8 cellular contexts compared by ENCODE assay signal in genomic region chr2:65383571-65384488, GRCh38. TPM values are rescaled to one million over a fixed set of nuclear protein-coding genes. Genes with fewer than 3 reads are reported as not detected.
DNase-seq lines count a peak whose midpoint lies in the region; ATAC-seq and TF ChIP-seq lines count a peak whose summit lies in the region.

No MANE protein-coding gene starts in this region.

- no peak for TF ChIP-seq RAD21 in SK-N-SH (IDR thresholded peaks at IDR 0.05; ENCODE audit: low read length)

- POLR2A ChIA-PET in SK-N-SH (lab: Yijun Ruan, JAX) = interaction anchor here (0.6 kb wide), 1 partner anchor 1419 kb away, joined by 3 read pairs; no protein-coding TSS in a partner anchor

- no peak for TF ChIP-seq EP300 in SK-N-SH (IDR thresholded peaks at IDR 0.05; ENCODE audit: borderline replicate concordance in 1 of 2, low read depth in 1 of 2, low read length in 1 of 2)

- H3K9me2 ChIP-seq in SK-N-SH = no peaks in the 10 kb centered on the region

- peak overlapping the region; percentile 61 for H3K4me2 ChIP-seq in SK-N-SH

- H3K27me3 ChIP-seq in SK-N-SH (ENCODE audit: insufficient read depth) = no peaks in the 10 kb centered on the region
- no peaks in the 10 kb centered on the region for H3K27me3 ChIP-seq in mucosa of rectum (ENCODE audit: control insufficient read depth in 2 of 2, insufficient read depth in 2 of 2, low read length in 2 of 2)

- 82% methylated on average over 10 of the region's 17 CpGs for WGBS in SK-N-SH (ENCODE audit: low lambda C conversion rate)
- 49% methylated on average over 17 of the region's 17 CpGs for WGBS in urinary bladder

- peaks cover 92% of the 10 kb centered on the region for H3K79me2 ChIP-seq in SK-N-SH (ENCODE audit: insufficient read depth)

- H3F3A ChIP-seq in SK-N-SH (replicated peaks; ENCODE audit: insufficient read depth) = peaks cover 9% of the 10 kb centered on the region

- H3K27ac ChIP-seq in SK-N-SH (ENCODE audit: low read depth in 2 of 2, low read length in 1 of 2) (peak overlapping the region; percentile 53 to 75; a peak in 3 of 4 replicates), mucosa of rectum (ENCODE audit: low read depth in 2 of 2, low read length in 2 of 2) (peak overlapping the region; percentile 78 to 80), urinary bladder (ENCODE audit: low read depth) (peak overlapping the region; percentile 71)

- DNase-seq in SK-N-SH (no peak), dermis microvascular lymphatic vessel endothelial cell (ENCODE audit: low read depth in 2 of 2) (peak; percentile 6 to 54), cerebellar nuclear complex (lab: John Stamatoyannopoulos, UW) (no peak), glomerular visceral epithelial cell (ENCODE audit: extremely low spot score) (no peak)

- no peak overlapping the region for H2AFZ ChIP-seq in SK-N-SH (ENCODE audit: low read depth)

- H4K20me1 ChIP-seq in SK-N-SH (ENCODE audit: insufficient read depth) = peaks cover 88% of the 10 kb centered on the region

- no peaks in the 10 kb centered on the region for H3K9me3 ChIP-seq in SK-N-SH
- no peaks in the 10 kb centered on the region for H3K9me3 ChIP-seq in mucosa of rectum (ENCODE audit: control insufficient read depth in 2 of 2, low read length in 2 of 2)

- no peak for TF ChIP-seq CTCF in SK-N-SH (IDR thresholded peaks at IDR 0.05)

- H3K36me3 ChIP-seq in SK-N-SH (replicated peaks in 1 of 2; ENCODE audit: control insufficient read depth in 1 of 2, insufficient read depth in 2 of 2, low read length in 1 of 2) (no peaks in the 10 kb centered on the region), mucosa of rectum (ENCODE audit: control insufficient read depth in 2 of 2, insufficient read depth in 2 of 2, low read length in 2 of 2) (no peaks in the 10 kb centered on the region), urinary bladder (ENCODE audit: insufficient read depth) (no peaks in the 10 kb centered on the region)

- H3K4me1 ChIP-seq in SK-N-SH (ENCODE audit: control insufficient read depth in 1 of 2, insufficient read depth in 2 of 2, low read depth in 1 of 2, low read length in 1 of 2) (peaks cover 23 to 31% of the 10 kb centered on the region in 2 experiments; a peak in 3 of 4 replicates), mucosa of rectum (ENCODE audit: control insufficient read depth in 2 of 2, insufficient read depth in 2 of 2, low read length in 2 of 2) (peaks cover 38 to 50% of the 10 kb centered on the region in 2 donors), urinary bladder (ENCODE audit: insufficient read depth) (peaks cover 6% of the 10 kb centered on the region)

- no peak overlapping the region for H3K9ac ChIP-seq in SK-N-SH
- no peak overlapping the region for H3K9ac ChIP-seq in mucosa of rectum (ENCODE audit: low read depth in 1 of 2, low read length in 2 of 2)

- no peak for ATAC-seq in SK-N-SH treated with all-trans-retinoic acid at 6 μM for 48 hours
- ATAC-seq in HG03097 (IDR thresholded peaks at IDR 0.05; ENCODE audit: low FRiP score, unreplicated experiment) = no peak

- CTCF ChIA-PET in SK-N-SH (lab: Yijun Ruan, JAX) = interaction anchor here (1.3 kb wide), 1 partner anchor 53 kb away, joined by 3 read pairs; no protein-coding TSS in a partner anchor

- peak overlapping the region in 1 of 2 experiments; percentile 18; a peak in 1 of 4 replicates for H3K4me3 ChIP-seq in SK-N-SH (ENCODE audit: low read depth in 2 of 2, low read length in 1 of 2)
- H3K4me3 ChIP-seq in mucosa of rectum (ENCODE audit: low read length in 2 of 2) = peak overlapping the region in 1 of 2 donors; percentile 55
- no peak overlapping the region for H3K4me3 ChIP-seq in urinary bladder (ENCODE audit: low read depth, low read length)

TF ChIP-seq in SK-N-SH, 30 proteins besides CTCF, POLR2A, EP300 and RAD21:
- TF ChIP-seq MEF2A (IDR thresholded peaks at IDR 0.05; ENCODE audit: borderline replicate concordance, low read depth) = no peak
TF ChIP-seq in SK-N-SH: peak in this region for 0.

TF ChIP-seq in SK-N-SH treated with all-trans-retinoic acid at 6 μM for 48 hours, 23 proteins besides CTCF, POLR2A, EP300 and RAD21 (continues in another document):
- TF ChIP-seq, protein P1, sequence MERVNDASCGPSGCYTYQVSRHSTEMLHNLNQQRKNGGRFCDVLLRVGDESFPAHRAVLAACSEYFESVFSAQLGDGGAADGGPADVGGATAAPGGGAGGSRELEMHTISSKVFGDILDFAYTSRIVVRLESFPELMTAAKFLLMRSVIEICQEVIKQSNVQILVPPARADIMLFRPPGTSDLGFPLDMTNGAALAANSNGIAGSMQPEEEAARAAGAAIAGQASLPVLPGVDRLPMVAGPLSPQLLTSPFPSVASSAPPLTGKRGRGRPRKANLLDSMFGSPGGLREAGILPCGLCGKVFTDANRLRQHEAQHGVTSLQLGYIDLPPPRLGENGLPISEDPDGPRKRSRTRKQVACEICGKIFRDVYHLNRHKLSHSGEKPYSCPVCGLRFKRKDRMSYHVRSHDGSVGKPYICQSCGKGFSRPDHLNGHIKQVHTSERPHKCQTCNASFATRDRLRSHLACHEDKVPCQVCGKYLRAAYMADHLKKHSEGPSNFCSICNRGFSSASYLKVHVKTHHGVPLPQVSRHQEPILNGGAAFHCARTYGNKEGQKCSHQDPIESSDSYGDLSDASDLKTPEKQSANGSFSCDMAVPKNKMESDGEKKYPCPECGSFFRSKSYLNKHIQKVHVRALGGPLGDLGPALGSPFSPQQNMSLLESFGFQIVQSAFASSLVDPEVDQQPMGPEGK (CRISPR knock-in tag; IDR thresholded peaks at IDR 0.05; ENCODE audit: borderline replicate concordance) = no peak
- TF ChIP-seq GLIS3 (CRISPR knock-in tag; IDR thresholded peaks at IDR 0.05) = no peak
- TF ChIP-seq ISL1 (CRISPR knock-in tag; IDR thresholded peaks at IDR 0.05) = no peak
- TF ChIP-seq TCF4 (CRISPR knock-in tag; IDR thresholded peaks at IDR 0.05; ENCODE audit: borderline replicate concordance) = no peak
- no peak for TF ChIP-seq ZFP30 (CRISPR knock-in tag; IDR thresholded peaks at IDR 0.05)
- TF ChIP-seq, protein P2, sequence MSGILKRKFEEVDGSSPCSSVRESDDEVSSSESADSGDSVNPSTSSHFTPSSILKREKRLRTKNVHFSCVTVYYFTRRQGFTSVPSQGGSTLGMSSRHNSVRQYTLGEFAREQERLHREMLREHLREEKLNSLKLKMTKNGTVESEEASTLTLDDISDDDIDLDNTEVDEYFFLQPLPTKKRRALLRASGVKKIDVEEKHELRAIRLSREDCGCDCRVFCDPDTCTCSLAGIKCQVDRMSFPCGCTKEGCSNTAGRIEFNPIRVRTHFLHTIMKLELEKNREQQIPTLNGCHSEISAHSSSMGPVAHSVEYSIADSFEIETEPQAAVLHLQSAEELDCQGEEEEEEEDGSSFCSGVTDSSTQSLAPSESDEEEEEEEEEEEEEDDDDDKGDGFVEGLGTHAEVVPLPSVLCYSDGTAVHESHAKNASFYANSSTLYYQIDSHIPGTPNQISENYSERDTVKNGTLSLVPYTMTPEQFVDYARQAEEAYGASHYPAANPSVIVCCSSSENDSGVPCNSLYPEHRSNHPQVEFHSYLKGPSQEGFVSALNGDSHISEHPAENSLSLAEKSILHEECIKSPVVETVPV (CRISPR knock-in tag; IDR thresholded peaks at IDR 0.05) = no peak
- TF ChIP-seq ZNF565 (CRISPR knock-in tag; conservative IDR thresholded peaks at IDR 0.05; ENCODE audit: low read depth) = no peak
- no peak for TF ChIP-seq ZNF70 (CRISPR knock-in tag; IDR thresholded peaks at IDR 0.05)
- TF ChIP-seq ZC3H10 (CRISPR knock-in tag; IDR thresholded peaks at IDR 0.05) = no peak
- TF ChIP-seq POU6F1 (CRISPR knock-in tag; IDR thresholded peaks at IDR 0.05; ENCODE audit: borderline replicate concordance, low read depth) = no peak
- TF ChIP-seq RARB (CRISPR knock-in tag; IDR thresholded peaks at IDR 0.05) = no peak
- no peak for TF ChIP-seq PPARA (CRISPR knock-in tag; IDR thresholded peaks at IDR 0.05; ENCODE audit: borderline replicate concordance)
- TF ChIP-seq BACH2 (CRISPR knock-in tag; IDR thresholded peaks at IDR 0.05; ENCODE audit: borderline replicate concordance) = no peak
- no peak for TF ChIP-seq SNAI2 (CRISPR knock-in tag; IDR thresholded peaks at IDR 0.05)
- TF ChIP-seq ZNF8 (CRISPR knock-in tag; IDR thresholded peaks at IDR 0.05) = no peak
- TF ChIP-seq ZFP3 (CRISPR knock-in tag; IDR thresholded peaks at IDR 0.05) = no peak
- TF ChIP-seq TOX (CRISPR knock-in tag; IDR thresholded peaks at IDR 0.05; ENCODE audit: borderline replicate concordance) = no peak

RNA-seq across cellular contexts. Expression of gene SPRED2, which starts 48.6 kb away (rescaled TPM):
- polyA plus RNA-seq in SK-N-SH (2012; rRNA removed) (13.5 and 21.9 TPM in 2 replicates), urinary bladder (12.0 TPM)
- 18.4 and 21.2 TPM in 2 replicates for polyA plus RNA-seq in SK-N-SH (2012; cell fraction: cytosol; rRNA removed)
- polyA plus RNA-seq in SK-N-SH (2012; cell fraction: nucleus; rRNA removed) = 17.0 and 22.9 TPM in 2 replicates
- total RNA-seq in dermis microvascular lymphatic vessel endothelial cell (1.5 and 3.0 TPM in 2 replicates), urinary bladder (19.1 TPM)

Comparison
In these comparisons a context has a peak if more than half of its experiments do, and no peak if none do; other contexts are left out.
1. DNase-seq: peak in dermis microvascular lymphatic vessel endothelial cell (2 of 2); none in SK-N-SH (single experiment), cerebellar nuclear complex (0 of 2) and glomerular visceral epithelial cell (single experiment).
2. Peak in every context shown above with its lines, with median percentiles within 50 percentile points of each other: H3K27ac ChIP-seq.